ENCODE assay signal across 1 cellular context in the genomic region with DNA sequence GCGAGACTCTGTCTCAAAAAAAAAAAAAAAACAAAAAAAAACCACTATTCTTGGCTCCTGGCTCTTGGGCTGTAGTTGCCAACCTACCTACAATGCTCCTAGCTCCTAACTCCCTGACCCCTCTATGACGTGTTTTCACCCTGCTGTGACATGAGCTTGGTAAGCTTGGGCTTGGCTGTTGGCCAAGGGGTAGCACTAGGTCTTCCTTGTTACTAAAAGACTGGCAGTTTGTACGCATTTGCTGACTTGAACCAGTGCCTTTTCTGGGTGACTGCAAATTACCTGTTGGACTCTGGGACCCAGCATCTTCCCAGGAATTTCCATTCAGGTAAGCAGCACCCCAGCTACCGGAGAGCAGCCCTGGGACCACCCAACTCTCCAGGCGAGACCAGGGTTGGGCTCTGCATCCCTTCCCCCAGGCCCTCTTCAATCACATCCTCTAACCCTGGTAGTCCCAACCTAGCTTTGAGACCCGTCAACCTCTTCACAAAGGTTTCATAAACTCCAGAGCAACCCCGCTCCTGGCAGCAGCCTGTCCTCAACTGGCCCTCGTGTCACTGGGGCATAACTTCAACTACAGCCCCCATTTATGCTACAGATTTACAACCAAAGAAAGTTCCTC.
TF ChIP-seq lines count a peak whose summit lies in the region.

No MANE protein-coding gene starts in this region.

TF ChIP-seq in GM23338, 12 proteins besides CTCF, POLR2A, EP300 and RAD21:
- TF ChIP-seq, protein P1, sequence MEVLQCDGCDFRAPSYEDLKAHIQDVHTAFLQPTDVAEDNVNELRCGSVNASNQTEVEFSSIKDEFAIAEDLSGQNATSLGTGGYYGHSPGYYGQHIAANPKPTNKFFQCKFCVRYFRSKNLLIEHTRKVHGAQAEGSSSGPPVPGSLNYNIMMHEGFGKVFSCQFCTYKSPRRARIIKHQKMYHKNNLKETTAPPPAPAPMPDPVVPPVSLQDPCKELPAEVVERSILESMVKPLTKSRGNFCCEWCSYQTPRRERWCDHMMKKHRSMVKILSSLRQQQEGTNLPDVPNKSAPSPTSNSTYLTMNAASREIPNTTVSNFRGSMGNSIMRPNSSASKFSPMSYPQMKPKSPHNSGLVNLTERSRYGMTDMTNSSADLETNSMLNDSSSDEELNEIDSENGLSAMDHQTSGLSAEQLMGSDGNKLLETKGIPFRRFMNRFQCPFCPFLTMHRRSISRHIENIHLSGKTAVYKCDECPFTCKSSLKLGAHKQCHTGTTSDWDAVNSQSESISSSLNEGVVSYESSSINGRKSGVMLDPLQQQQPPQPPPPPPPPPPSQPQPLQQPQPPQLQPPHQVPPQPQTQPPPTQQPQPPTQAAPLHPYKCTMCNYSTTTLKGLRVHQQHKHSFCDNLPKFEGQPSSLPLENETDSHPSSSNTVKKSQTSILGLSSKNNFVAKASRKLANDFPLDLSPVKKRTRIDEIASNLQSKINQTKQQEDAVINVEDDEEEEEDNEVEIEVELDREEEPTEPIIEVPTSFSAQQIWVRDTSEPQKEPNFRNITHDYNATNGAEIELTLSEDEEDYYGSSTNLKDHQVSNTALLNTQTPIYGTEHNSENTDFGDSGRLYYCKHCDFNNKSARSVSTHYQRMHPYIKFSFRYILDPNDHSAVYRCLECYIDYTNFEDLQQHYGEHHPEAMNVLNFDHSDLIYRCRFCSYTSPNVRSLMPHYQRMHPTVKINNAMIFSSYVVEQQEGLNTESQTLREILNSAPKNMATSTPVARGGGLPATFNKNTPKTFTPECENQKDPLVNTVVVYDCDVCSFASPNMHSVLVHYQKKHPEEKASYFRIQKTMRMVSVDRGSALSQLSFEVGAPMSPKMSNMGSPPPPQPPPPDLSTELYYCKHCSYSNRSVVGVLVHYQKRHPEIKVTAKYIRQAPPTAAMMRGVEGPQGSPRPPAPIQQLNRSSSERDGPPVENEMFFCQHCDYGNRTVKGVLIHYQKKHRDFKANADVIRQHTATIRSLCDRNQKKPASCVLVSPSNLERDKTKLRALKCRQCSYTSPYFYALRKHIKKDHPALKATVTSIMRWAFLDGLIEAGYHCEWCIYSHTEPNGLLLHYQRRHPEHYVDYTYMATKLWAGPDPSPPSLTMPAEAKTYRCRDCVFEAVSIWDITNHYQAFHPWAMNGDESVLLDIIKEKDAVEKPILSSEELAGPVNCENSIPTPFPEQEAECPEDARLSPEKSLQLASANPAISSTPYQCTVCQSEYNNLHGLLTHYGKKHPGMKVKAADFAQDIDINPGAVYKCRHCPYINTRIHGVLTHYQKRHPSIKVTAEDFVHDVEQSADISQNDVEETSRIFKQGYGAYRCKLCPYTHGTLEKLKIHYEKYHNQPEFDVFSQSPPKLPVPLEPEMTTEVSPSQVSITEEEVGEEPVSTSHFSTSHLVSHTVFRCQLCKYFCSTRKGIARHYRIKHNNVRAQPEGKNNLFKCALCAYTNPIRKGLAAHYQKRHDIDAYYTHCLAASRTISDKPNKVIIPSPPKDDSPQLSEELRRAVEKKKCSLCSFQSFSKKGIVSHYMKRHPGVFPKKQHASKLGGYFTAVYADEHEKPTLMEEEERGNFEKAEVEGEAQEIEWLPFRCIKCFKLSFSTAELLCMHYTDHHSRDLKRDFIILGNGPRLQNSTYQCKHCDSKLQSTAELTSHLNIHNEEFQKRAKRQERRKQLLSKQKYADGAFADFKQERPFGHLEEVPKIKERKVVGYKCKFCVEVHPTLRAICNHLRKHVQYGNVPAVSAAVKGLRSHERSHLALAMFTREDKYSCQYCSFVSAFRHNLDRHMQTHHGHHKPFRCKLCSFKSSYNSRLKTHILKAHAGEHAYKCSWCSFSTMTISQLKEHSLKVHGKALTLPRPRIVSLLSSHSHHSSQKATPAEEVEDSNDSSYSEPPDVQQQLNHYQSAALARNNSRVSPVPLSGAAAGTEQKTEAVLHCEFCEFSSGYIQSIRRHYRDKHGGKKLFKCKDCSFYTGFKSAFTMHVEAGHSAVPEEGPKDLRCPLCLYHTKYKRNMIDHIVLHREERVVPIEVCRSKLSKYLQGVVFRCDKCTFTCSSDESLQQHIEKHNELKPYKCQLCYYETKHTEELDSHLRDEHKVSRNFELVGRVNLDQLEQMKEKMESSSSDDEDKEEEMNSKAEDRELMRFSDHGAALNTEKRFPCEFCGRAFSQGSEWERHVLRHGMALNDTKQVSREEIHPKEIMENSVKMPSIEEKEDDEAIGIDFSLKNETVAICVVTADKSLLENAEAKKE (CRISPR knock-in tag; IDR thresholded peaks at IDR 0.05) = no peak
- TF ChIP-seq ZNF114 (CRISPR knock-in tag; IDR thresholded peaks at IDR 0.05) (no peak), EZH2phosphoT487 (IDR thresholded peaks at IDR 0.05; ENCODE audit: unreplicated experiment) (no peak), CREB1 (CRISPR knock-in tag; IDR thresholded peaks at IDR 0.05; ENCODE audit: low read depth) (no peak), JUNB (IDR thresholded peaks at IDR 0.05; ENCODE audit: unreplicated experiment) (no peak), ZNF331 (CRISPR knock-in tag; IDR thresholded peaks at IDR 0.05; ENCODE audit: low read depth) (no peak)
- TF ChIP-seq, protein P2, sequence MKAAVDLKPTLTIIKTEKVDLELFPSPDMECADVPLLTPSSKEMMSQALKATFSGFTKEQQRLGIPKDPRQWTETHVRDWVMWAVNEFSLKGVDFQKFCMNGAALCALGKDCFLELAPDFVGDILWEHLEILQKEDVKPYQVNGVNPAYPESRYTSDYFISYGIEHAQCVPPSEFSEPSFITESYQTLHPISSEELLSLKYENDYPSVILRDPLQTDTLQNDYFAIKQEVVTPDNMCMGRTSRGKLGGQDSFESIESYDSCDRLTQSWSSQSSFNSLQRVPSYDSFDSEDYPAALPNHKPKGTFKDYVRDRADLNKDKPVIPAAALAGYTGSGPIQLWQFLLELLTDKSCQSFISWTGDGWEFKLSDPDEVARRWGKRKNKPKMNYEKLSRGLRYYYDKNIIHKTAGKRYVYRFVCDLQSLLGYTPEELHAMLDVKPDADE (IDR thresholded peaks at IDR 0.05) = no peak
TF ChIP-seq in GM23338: peak in this region for 0.
